In the genomic region with DNA sequence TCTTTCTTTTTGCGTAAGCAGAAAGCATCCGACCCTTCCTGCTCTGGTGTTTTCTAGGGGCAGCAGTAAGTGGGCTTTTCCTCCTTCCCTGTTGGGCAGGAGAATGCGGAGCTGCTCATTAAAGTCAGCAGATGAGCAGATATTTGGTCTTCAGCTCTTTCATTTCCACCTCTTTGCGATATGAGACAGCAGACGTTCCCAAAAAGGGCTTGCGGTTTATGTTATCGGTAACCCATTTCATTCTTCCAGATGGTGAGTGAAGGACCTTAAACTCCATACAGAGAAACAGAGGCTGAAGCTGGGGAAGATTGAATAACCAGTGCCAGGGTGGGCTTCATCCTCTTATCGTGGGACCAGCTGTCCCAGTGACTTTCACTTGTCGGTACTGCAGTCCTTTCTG, we compare ENCODE assay signal across 1 cellular context.
A peak's percentile ranks its signal among the peaks of the same experiment; 100 is the strongest.
TF ChIP-seq lines count a peak whose summit lies in the region.

No MANE protein-coding gene starts in this region.

TF ChIP-seq in K562, 482 proteins besides CTCF, POLR2A, EP300 and RAD21 (continued from another document):
- TF ChIP-seq CHD7 (IDR thresholded peaks at IDR 0.05; ENCODE audit: low read depth, low read length) (no peak), CBFA2T3 (IDR thresholded peaks at IDR 0.05) (peak; percentile 76), CXXC5 (CRISPR knock-in tag; IDR thresholded peaks at IDR 0.05) (peak; percentile 19; the same call in 1 of the 2 replicates), CBFA2T2 (conservative IDR thresholded peaks at IDR 0.05) (peak; percentile 58), SIN3A (IDR thresholded peaks at IDR 0.05; ENCODE audit: borderline replicate concordance in 2 of 2, control insufficient read depth in 1 of 2, low read depth in 2 of 2, low read length in 2 of 2) (no peak), HMBOX1 (IDR thresholded peaks at IDR 0.05) (0 out of 2 replicates have a peak, but pooled peaks have one; percentile 38), E2F3 (CRISPR knock-in tag; IDR thresholded peaks at IDR 0.05) (no peak), ZNF197 (CRISPR knock-in tag; IDR thresholded peaks at IDR 0.05; ENCODE audit: low read depth) (no peak), NCOR1 (IDR thresholded peaks at IDR 0.05) (peak; percentile 42; the same call in 1 of the 2 replicates), SMARCA4 (IDR thresholded peaks at IDR 0.05) (peak; percentile 37; the same call in 1 of the 2 replicates), EP400 (IDR thresholded peaks at IDR 0.05) (no peak), TFAM (CRISPR knock-in tag; conservative IDR thresholded peaks at IDR 0.05) (no peak), CEBPG (CRISPR knock-in tag; IDR thresholded peaks at IDR 0.05) (no peak), CEBPG (tag; conservative IDR thresholded peaks at IDR 0.05 in 1 of 2, IDR thresholded peaks at IDR 0.05 in 1 of 2) (no peak), MAFK (IDR thresholded peaks at IDR 0.05; ENCODE audit: low read length) (no peak), ETV6 (IDR thresholded peaks at IDR 0.05; ENCODE audit: borderline replicate concordance in 1 of 2, low read depth in 2 of 2, low read length in 1 of 2) (no peak), ETV6 (CRISPR knock-in tag; IDR thresholded peaks at IDR 0.05; ENCODE audit: borderline replicate concordance) (no peak), LCOR (CRISPR knock-in tag; IDR thresholded peaks at IDR 0.05) (peak; percentile 67), ARID1B (IDR thresholded peaks at IDR 0.05) (peak; percentile 63), ZFPM2 (CRISPR knock-in tag; IDR thresholded peaks at IDR 0.05) (no peak), DPF2 (IDR thresholded peaks at IDR 0.05) (peak; percentile 58; the same call in 1 of the 2 replicates), FOXK2 (conservative IDR thresholded peaks at IDR 0.05 in 1 of 2, IDR thresholded peaks at IDR 0.05 in 1 of 2; ENCODE audit: low read depth in 2 of 2) (no peak), ZNF408 (CRISPR knock-in tag; IDR thresholded peaks at IDR 0.05; ENCODE audit: low read depth) (no peak), NR3C1 (CRISPR knock-in tag; IDR thresholded peaks at IDR 0.05) (no peak), JUND (IDR thresholded peaks at IDR 0.05; ENCODE audit: borderline replicate concordance, low read depth, low read length) (0 out of 2 replicates have a peak, but pooled peaks have one; percentile 8), JUND (tag; IDR thresholded peaks at IDR 0.05; ENCODE audit: borderline replicate concordance, low read depth, low read length) (no peak; the same call in 2 of the 3 replicates), RCOR1 (IDR thresholded peaks at IDR 0.05; ENCODE audit: borderline replicate concordance in 1 of 2, low read depth in 2 of 2, low read length in 2 of 2) (peak in 1 of 2 experiments; percentile 46; a peak in 1 of 4 replicates), TBP (optimal IDR thresholded peaks at IDR 0.05; ENCODE audit: low read depth, low read length) (no peak), ZNF12 (CRISPR knock-in tag; IDR thresholded peaks at IDR 0.05) (no peak), PREB (CRISPR knock-in tag; IDR thresholded peaks at IDR 0.05) (no peak), RFX7 (CRISPR knock-in tag; IDR thresholded peaks at IDR 0.05) (no peak), KAT2B (IDR thresholded peaks at IDR 0.05; ENCODE audit: low read depth, low read length) (no peak), TBL1XR1 (IDR thresholded peaks at IDR 0.05; ENCODE audit: low read length in 2 of 2) (peak in 1 of 2 experiments; percentile 55; a peak in 2 of 4 replicates), CREBBP (IDR thresholded peaks at IDR 0.05; ENCODE audit: low read depth, low read length) (no peak), MCM3 (IDR thresholded peaks at IDR 0.05) (no peak), OTX1 (CRISPR knock-in tag; IDR thresholded peaks at IDR 0.05) (no peak), MEIS2 (IDR thresholded peaks at IDR 0.05; ENCODE audit: partially characterized antibody) (peak; percentile 22)
- TF ChIP-seq, protein P1, sequence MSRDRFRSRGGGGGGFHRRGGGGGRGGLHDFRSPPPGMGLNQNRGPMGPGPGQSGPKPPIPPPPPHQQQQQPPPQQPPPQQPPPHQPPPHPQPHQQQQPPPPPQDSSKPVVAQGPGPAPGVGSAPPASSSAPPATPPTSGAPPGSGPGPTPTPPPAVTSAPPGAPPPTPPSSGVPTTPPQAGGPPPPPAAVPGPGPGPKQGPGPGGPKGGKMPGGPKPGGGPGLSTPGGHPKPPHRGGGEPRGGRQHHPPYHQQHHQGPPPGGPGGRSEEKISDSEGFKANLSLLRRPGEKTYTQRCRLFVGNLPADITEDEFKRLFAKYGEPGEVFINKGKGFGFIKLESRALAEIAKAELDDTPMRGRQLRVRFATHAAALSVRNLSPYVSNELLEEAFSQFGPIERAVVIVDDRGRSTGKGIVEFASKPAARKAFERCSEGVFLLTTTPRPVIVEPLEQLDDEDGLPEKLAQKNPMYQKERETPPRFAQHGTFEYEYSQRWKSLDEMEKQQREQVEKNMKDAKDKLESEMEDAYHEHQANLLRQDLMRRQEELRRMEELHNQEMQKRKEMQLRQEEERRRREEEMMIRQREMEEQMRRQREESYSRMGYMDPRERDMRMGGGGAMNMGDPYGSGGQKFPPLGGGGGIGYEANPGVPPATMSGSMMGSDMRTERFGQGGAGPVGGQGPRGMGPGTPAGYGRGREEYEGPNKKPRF (IDR thresholded peaks at IDR 0.05; ENCODE audit: low read depth, low read length), result no peak
- TF ChIP-seq, protein P2, sequence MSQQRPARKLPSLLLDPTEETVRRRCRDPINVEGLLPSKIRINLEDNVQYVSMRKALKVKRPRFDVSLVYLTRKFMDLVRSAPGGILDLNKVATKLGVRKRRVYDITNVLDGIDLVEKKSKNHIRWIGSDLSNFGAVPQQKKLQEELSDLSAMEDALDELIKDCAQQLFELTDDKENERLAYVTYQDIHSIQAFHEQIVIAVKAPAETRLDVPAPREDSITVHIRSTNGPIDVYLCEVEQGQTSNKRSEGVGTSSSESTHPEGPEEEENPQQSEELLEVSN (IDR thresholded peaks at IDR 0.05; ENCODE audit: borderline replicate concordance in 1 of 2, extremely low read depth in 1 of 2, insufficient read depth in 1 of 2, insufficient read length in 1 of 2, low read depth in 1 of 2, low read length in 1 of 2, poor library complexity in 1 of 2, severe bottlenecking in 1 of 2), result no peak
- TF ChIP-seq, protein P3, sequence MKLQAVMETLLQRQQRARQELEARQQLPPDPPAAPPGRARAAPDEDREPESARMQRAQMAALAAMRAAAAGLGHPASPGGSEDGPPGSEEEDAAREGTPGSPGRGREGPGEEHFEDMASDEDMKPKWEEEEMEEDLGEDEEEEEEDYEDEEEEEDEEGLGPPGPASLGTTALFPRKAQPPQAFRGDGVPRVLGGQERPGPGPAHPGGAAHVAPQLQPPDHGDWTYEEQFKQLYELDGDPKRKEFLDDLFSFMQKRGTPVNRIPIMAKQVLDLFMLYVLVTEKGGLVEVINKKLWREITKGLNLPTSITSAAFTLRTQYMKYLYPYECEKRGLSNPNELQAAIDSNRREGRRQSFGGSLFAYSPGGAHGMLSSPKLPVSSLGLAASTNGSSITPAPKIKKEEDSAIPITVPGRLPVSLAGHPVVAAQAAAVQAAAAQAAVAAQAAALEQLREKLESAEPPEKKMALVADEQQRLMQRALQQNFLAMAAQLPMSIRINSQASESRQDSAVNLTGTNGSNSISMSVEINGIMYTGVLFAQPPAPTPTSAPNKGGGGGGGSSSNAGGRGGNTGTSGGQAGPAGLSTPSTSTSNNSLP (IDR thresholded peaks at IDR 0.05; ENCODE audit: borderline replicate concordance, low read depth, low read length), result no peak
- TF ChIP-seq, protein P4, sequence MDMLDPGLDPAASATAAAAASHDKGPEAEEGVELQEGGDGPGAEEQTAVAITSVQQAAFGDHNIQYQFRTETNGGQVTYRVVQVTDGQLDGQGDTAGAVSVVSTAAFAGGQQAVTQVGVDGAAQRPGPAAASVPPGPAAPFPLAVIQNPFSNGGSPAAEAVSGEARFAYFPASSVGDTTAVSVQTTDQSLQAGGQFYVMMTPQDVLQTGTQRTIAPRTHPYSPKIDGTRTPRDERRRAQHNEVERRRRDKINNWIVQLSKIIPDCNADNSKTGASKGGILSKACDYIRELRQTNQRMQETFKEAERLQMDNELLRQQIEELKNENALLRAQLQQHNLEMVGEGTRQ (CRISPR knock-in tag; IDR thresholded peaks at IDR 0.05), result no peak
